ENCODE assay signal across 8 cellular contexts in the genomic region with DNA sequence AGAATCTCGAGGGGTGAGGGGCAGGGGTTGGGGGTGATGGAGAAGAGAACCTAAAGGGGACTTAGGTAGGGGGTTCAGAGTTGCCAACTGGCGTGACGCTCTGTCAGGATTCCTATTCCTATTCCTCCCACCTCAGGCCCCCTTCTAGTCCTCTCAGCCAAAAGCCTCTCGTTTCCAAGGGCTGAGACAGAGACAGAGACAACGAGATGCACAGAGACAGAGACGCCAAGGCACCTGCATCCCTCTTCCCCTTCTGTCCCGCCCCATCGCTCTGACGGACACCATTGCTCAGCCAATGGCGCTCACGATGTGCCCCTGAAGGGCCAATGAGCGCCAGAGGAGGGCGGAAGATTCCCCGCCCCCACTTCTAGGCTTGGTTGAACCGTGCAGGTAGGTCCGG.
DNase-seq lines count a peak whose midpoint lies in the region; ATAC-seq and TF ChIP-seq lines count a peak whose summit lies in the region.
"Not testable (repeated sequence)": the region's sequence is repeated elsewhere in the genome, so short reads cannot be mapped to it uniquely, and the experiment has no call there.

No MANE protein-coding gene starts in this region.

- intact Hi-C loops in posterior cingulate gyrus (cut with DNase I) = not testable (repeated sequence)

- DNase-seq in EL = peak; percentile 20
- peak; percentile 90 for DNase-seq in WERI-Rb-1
- not testable (repeated sequence) for DNase-seq in astrocyte of the spinal cord (ENCODE audit: low read depth, low spot score)
- DNase-seq in right atrium auricular region (ENCODE audit: low spot score) = peak; percentile 79
- DNase-seq in posterior cingulate gyrus = peak; percentile 58 to 97 (median 75)
- DNase-seq in stimulated activated naive B cell treated with anti-CD40 and anti-IgM and Interleukin-4, amounts not matched to agents 10 μg/mL and 1 μg/mL and 100 μg/mL, for 72 hours = peak; percentile 89

- peak overlapping the region; percentile 33 for H3K4me3 ChIP-seq in WERI-Rb-1 (ENCODE audit: low read depth, low read length)
- H3K4me3 ChIP-seq in astrocyte of the spinal cord (ENCODE audit: low read depth, low read length) = peak overlapping the region; percentile 30
- peak overlapping the region; percentile 55 to 64 for H3K4me3 ChIP-seq in right atrium auricular region

- H3K27me3 ChIP-seq in WERI-Rb-1 (ENCODE audit: insufficient read depth, low read depth, severe bottlenecking); right atrium auricular region: not testable (repeated sequence)

- H3K4me1 ChIP-seq in right atrium auricular region = not testable (repeated sequence)

- TF ChIP-seq CTCF in WERI-Rb-1 (IDR thresholded peaks at IDR 0.05; ENCODE audit: low read depth, low read length); astrocyte of the spinal cord (IDR thresholded peaks at IDR 0.05; ENCODE audit: low read depth, low read length); right atrium auricular region (IDR thresholded peaks at IDR 0.05): not testable (repeated sequence)

- ATAC-seq in GM21717 (IDR thresholded peaks at IDR 0.05; ENCODE audit: unreplicated experiment) = peak; percentile 95
- ATAC-seq in HG03521 (IDR thresholded peaks at IDR 0.05; ENCODE audit: unreplicated experiment) = peak; percentile 93
- peak; percentile 100 for ATAC-seq in stimulated activated naive B cell treated with anti-CD40 and anti-IgM and Interleukin-4, amounts not matched to agents 10 μg/mL and 1 μg/mL and 100 μg/mL, for 72 hours (replicated peaks)

- not testable (repeated sequence) for H3K4me1 Mint-ChIP-seq in stimulated activated naive B cell treated with anti-CD40 and anti-IgM and Interleukin-4, amounts not matched to agents 10 μg/mL and 1 μg/mL and 100 μg/mL, for 72 hours

- H3K27me3 Mint-ChIP-seq in stimulated activated naive B cell treated with anti-CD40 and anti-IgM and Interleukin-4, amounts not matched to agents 10 μg/mL and 1 μg/mL and 100 μg/mL, for 72 hours = not testable (repeated sequence)

- H3K27ac Mint-ChIP-seq in stimulated activated naive B cell treated with anti-CD40 and anti-IgM and Interleukin-4, amounts not matched to agents 10 μg/mL and 1 μg/mL and 100 μg/mL, for 72 hours = peak overlapping the region; percentile 81

- H3K4me3 Mint-ChIP-seq in stimulated activated naive B cell treated with anti-CD40 and anti-IgM and Interleukin-4, amounts not matched to agents 10 μg/mL and 1 μg/mL and 100 μg/mL, for 72 hours = peak overlapping the region; percentile 83 to 85

- H3K36me3 ChIP-seq in WERI-Rb-1, right atrium auricular region: not testable (repeated sequence)

- H3K36me3 Mint-ChIP-seq in stimulated activated naive B cell treated with anti-CD40 and anti-IgM and Interleukin-4, amounts not matched to agents 10 μg/mL and 1 μg/mL and 100 μg/mL, for 72 hours = not testable (repeated sequence)

- H3K9me3 ChIP-seq in WERI-Rb-1 (ENCODE audit: severe bottlenecking); right atrium auricular region: not testable (repeated sequence)

- not testable (repeated sequence) for H3K9me3 Mint-ChIP-seq in stimulated activated naive B cell treated with anti-CD40 and anti-IgM and Interleukin-4, amounts not matched to agents 10 μg/mL and 1 μg/mL and 100 μg/mL, for 72 hours

- in situ Hi-C loops in astrocyte of the spinal cord (cut with HindIII; ENCODE audit: low sequenced_read_pairs) = not testable (repeated sequence)

- H3K27ac ChIP-seq in WERI-Rb-1, right atrium auricular region: not testable (repeated sequence)
